ENCODE assay signal across 28 cellular contexts in genomic region chr9:77438653-77439052, GRCh38.
"Had no signal": no experiment of that assay in that cellular context is flagged by ENCODE, and none has a peak within 500 bp of the region (broad histone marks: within the 10 kb centered on the region; RNA-seq: fewer than 3 reads in every experiment).

No MANE protein-coding gene starts in this region.

- H2AFZ ChIP-seq: neural progenitor cell had no signal

- FAIRE-seq: pancreas had no signal

- ATAC-seq: natural killer cell; pancreas; stimulated activated memory B cell treated with anti-CD40 and anti-IgM and Interleukin-4, amounts not matched to agents 10 μg/mL and 1 μg/mL and 100 μg/mL, for 72 hours; stimulated activated naive CD8-positive, alpha-beta T cell treated with anti-CD3 and anti-CD28 coated beads, Interleukin-15, amount 100 ng/mL, for 72 hours had no signal

- H3K27me3 ChIP-seq: neural progenitor cell, neutrophil, pancreas, right lobe of liver, tibial nerve, uterus had no signal

- H3K9me3 ChIP-seq: left ventricle myocardium inferior, neutrophil, pancreas, prostate gland, right lobe of liver, tibial nerve, uterus had no signal

- H3K27ac Mint-ChIP-seq: naive B cell; natural killer cell; nephron progenitor cell; stimulated activated memory B cell treated with anti-CD40 and anti-IgM and Interleukin-4, amounts not matched to agents 10 μg/mL and 1 μg/mL and 100 μg/mL, for 72 hours; stimulated activated naive CD8-positive, alpha-beta T cell treated with anti-CD3 and anti-CD28 coated beads, Interleukin-15, amount 100 ng/mL, for 72 hours; type B pancreatic cell had no signal

- H3K36me3 ChIP-seq: left ventricle myocardium inferior, neural progenitor cell, neutrophil, pancreas, prostate gland, right lobe of liver, tibial nerve, uterus had no signal

- H3K4me2 ChIP-seq: neural progenitor cell, smooth muscle cell had no signal

- H3K9ac ChIP-seq: neural progenitor cell had no signal

- DNase-seq: hypothalamus; islet precursor cell; left ventricle myocardium inferior; mesendoderm; naive B cell; natural killer cell; nephron progenitor cell; occipital lobe; pancreas; posterior cingulate gyrus; right lobe of liver; stimulated activated CD4-positive, alpha-beta T cell treated with anti-CD3 and anti-CD28 coated beads, Interleukin-1b, Interleukin-23, amount 100 ng/mL, for 48 hours; stimulated activated CD4-positive, alpha-beta T cell treated with anti-CD3 and anti-CD28 coated beads, Interleukin-2, amount 100 ng/mL, for 48 hours; stimulated activated CD4-positive, alpha-beta T cell treated with anti-CD3 and anti-CD28 coated beads, Interleukin-4, amount 100 ng/mL, for 4 hours; stimulated activated CD8-positive, alpha-beta memory T cell treated with anti-CD3 and anti-CD28 coated beads, Interleukin-4, amount 100 ng/mL, for 48 hours; stimulated activated naive CD4-positive, alpha-beta T cell treated with Interleukin-2 at 50 U/mL for 16 hours; stimulated activated naive CD8-positive, alpha-beta T cell treated with anti-CD3 and anti-CD28 coated beads, Interleukin-15, amount 100 ng/mL, for 72 hours; substantia nigra; uterus had no signal

- H3K36me3 Mint-ChIP-seq: mesothelial cell of epicardium; naive B cell; natural killer cell; neural progenitor cell; stimulated activated memory B cell treated with anti-CD40 and anti-IgM and Interleukin-4, amounts not matched to agents 10 μg/mL and 1 μg/mL and 100 μg/mL, for 72 hours; type B pancreatic cell had no signal

- H3K9me3 Mint-ChIP-seq: mesothelial cell of epicardium; natural killer cell; nephron progenitor cell; neural progenitor cell; stimulated activated memory B cell treated with anti-CD40 and anti-IgM and Interleukin-4, amounts not matched to agents 10 μg/mL and 1 μg/mL and 100 μg/mL, for 72 hours; stimulated activated naive CD8-positive, alpha-beta T cell treated with anti-CD3 and anti-CD28 coated beads, Interleukin-15, amount 100 ng/mL, for 72 hours; type B pancreatic cell had no signal

- H3K4me1 ChIP-seq: left ventricle myocardium inferior, prostate gland, right lobe of liver, uterus had no signal

- H3K4me3 Mint-ChIP-seq: mesothelial cell of epicardium; naive B cell; natural killer cell; nephron progenitor cell; neural progenitor cell; stimulated activated memory B cell treated with anti-CD40 and anti-IgM and Interleukin-4, amounts not matched to agents 10 μg/mL and 1 μg/mL and 100 μg/mL, for 72 hours; stimulated activated naive CD8-positive, alpha-beta T cell treated with anti-CD3 and anti-CD28 coated beads, Interleukin-15, amount 100 ng/mL, for 72 hours; type B pancreatic cell had no signal

- H3K27ac ChIP-seq: left ventricle myocardium inferior, neural progenitor cell, neutrophil, pancreas, prostate gland, right lobe of liver, tibial nerve, uterus had no signal

- H3K4me3 ChIP-seq: left ventricle myocardium inferior, lung, neural progenitor cell, pancreas, prostate gland, right lobe of liver, smooth muscle cell, tibial nerve, uterus had no signal
